In the genomic region with DNA sequence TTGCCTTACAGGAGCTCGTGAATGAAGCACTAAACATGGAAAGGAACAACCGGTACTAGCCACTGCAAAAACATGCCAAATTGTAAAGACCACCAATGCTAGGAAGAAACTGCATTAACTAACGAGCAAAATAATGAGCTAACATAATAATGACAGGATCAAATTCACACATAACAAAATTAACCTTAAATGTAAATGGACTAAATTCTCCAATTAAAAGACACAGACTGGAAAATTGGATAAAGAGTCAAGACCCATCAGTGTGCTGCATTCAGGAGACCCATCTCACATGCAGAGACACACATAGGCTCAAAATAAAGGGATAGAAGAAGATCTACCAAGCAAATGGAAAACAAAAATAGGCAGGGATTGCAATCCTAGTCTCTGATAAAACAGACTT, we compare ENCODE assay signal across 2 cellular contexts.
DNase-seq lines count a peak whose midpoint lies in the region; ATAC-seq, FAIRE-seq and TF ChIP-seq lines count a peak whose summit lies in the region.
"Not testable (repeated sequence)": the region's sequence is repeated elsewhere in the genome, so short reads cannot be mapped to it uniquely, and the experiment has no call there.

No MANE protein-coding gene starts in this region.

- ATAC-seq in K562 = not testable (repeated sequence)

- H3K4me3 ChIP-seq in HEK293 (ENCODE audit: low read depth, low read length); K562: not testable (repeated sequence)

- not testable (repeated sequence) for H3K9me1 ChIP-seq in K562 (ENCODE audit: control insufficient read depth, insufficient read depth, low read length)

- 90% methylated on average over 3 of the region's 3 CpGs for WGBS in K562 (ENCODE audit: insufficient coverage, low coverage, missing lambda C conversion rate)

- not testable (repeated sequence) for H4K20me1 ChIP-seq in K562 (replicated peaks; ENCODE audit: control insufficient read depth, insufficient read depth, low read length)

- DNase-seq in K562 (ENCODE audit: extremely low read depth in 1 of 4, low spot score in 3 of 4) = not testable (repeated sequence)

- CTCF ChIA-PET in HEK293 (lab: Yijun Ruan, JAX) = interaction anchor here (0.8 kb wide), 1 partner anchor 474 kb away, joined by 3 read pairs; no protein-coding TSS in a partner anchor
- CTCF ChIA-PET in K562 (lab: Yijun Ruan, JAX; ENCODE audit: low intra/inter-chr PET ratio) = not testable (repeated sequence)

- H3K36me3 ChIP-seq in HEK293 (ENCODE audit: control insufficient read depth in 2 of 2, insufficient read depth in 1 of 2, low read length in 2 of 2); K562 (ENCODE audit: control insufficient read depth, insufficient read depth, low read length): not testable (repeated sequence)

- intact Hi-C loops in K562 (cut with micrococcal nuclease) = not testable (repeated sequence)

- not testable (repeated sequence) for H3K79me2 ChIP-seq in K562 (ENCODE audit: control insufficient read depth, insufficient read depth, low read length)

- not testable (repeated sequence) for H3K9ac ChIP-seq in K562 (ENCODE audit: insufficient read depth in 1 of 2, low read depth in 2 of 2, low read length in 2 of 2)

- in situ Hi-C loops in K562 (cut with MboI) = not testable (repeated sequence)

- H3K27me3 ChIP-seq in K562 (ENCODE audit: control insufficient read depth in 2 of 2, insufficient read depth in 2 of 2, low read length in 2 of 2) = not testable (repeated sequence)

- BruUV-seq in K562 (replicated peaks; lab: Mats Ljungman, UMichigan) = not testable (repeated sequence)

- H3K4me2 ChIP-seq in K562 (ENCODE audit: insufficient read depth, low read length) = not testable (repeated sequence)

- not testable (repeated sequence) for TF ChIP-seq POLR2A in K562 (conservative IDR thresholded peaks at IDR 0.05)

- not testable (repeated sequence) for H3K4me1 ChIP-seq in HEK293 (ENCODE audit: control insufficient read depth, insufficient read depth, low read length); K562 (replicated peaks in 1 of 2; ENCODE audit: control insufficient read depth in 2 of 2, insufficient read depth in 2 of 2, low read length in 2 of 2)

- not testable (repeated sequence) for H2AFZ ChIP-seq in K562 (ENCODE audit: low read depth, low read length)

- not testable (repeated sequence) for H3K27ac ChIP-seq in HEK293 (ENCODE audit: extremely low read depth, low read depth, low read length); K562 (ENCODE audit: extremely low read depth, low read depth, low read length)

- not testable (repeated sequence) for TF ChIP-seq EP300 in K562 (IDR thresholded peaks at IDR 0.05; ENCODE audit: low read length)

- not testable (repeated sequence) for TF ChIP-seq RAD21 in K562 (CRISPR knock-in tag; conservative IDR thresholded peaks at IDR 0.05 in 1 of 2, IDR thresholded peaks at IDR 0.05 in 1 of 2)

- FAIRE-seq in K562 (lab: Jason Lieb, UNC) = not testable (repeated sequence)

- not testable (repeated sequence) for H3K9me3 ChIP-seq in HEK293 (ENCODE audit: control insufficient read depth, insufficient read depth, low read depth, low read length); K562 (replicated peaks; ENCODE audit: control insufficient read depth, insufficient read depth, low read depth, low read length)

- POLR2A ChIA-PET in HEK293 (lab: Yijun Ruan, JAX) (interaction anchor here (0.7 kb wide), 1 partner anchor 44 kb away, joined by 3 read pairs; no protein-coding TSS in a partner anchor), K562 (lab: Yijun Ruan, JAX) (interaction anchor here (0.6 kb wide), 1 partner anchor 97 kb away, joined by 3 read pairs; no protein-coding TSS in a partner anchor)

- TF ChIP-seq CTCF in HEK293 (tag by site-specific recombination; IDR thresholded peaks at IDR 0.05); K562 (IDR thresholded peaks at IDR 0.05 in 2 of 3, conservative IDR thresholded peaks at IDR 0.05 in 1 of 3; ENCODE audit: insufficient read depth in 2 of 3, low read depth in 1 of 3, low read length in 3 of 3): not testable (repeated sequence)

TF ChIP-seq in HEK293, 187 proteins besides CTCF, POLR2A, EP300 and RAD21:
- TF ChIP-seq ZNF529 (tag by site-specific recombination; IDR thresholded peaks at IDR 0.05; ENCODE audit: insufficient replicate concordance) = peak; percentile 16

TF ChIP-seq in K562, 482 proteins besides CTCF, POLR2A, EP300 and RAD21:
- TF ChIP-seq ZNF507 (tag; conservative IDR thresholded peaks at IDR 0.05) = peak; percentile 90
- TF ChIP-seq ZNF354B (CRISPR knock-in tag; IDR thresholded peaks at IDR 0.05) = 0 out of 2 replicates have a peak, but pooled peaks have one; percentile 40
